1 cellular context compared by ENCODE assay signal in genomic region chr5:131533844-131534243, GRCh38.
TF ChIP-seq lines count a peak whose summit lies in the region.

No MANE protein-coding gene starts in this region.

TF ChIP-seq in GM12878, 131 proteins besides CTCF, POLR2A, EP300 and RAD21:
- no peak for TF ChIP-seq ZNF687 (IDR thresholded peaks at IDR 0.05)
- TF ChIP-seq IRF4 (IDR thresholded peaks at IDR 0.05; ENCODE audit: low read depth, low read length) = no peak
- no peak for TF ChIP-seq ZZZ3 (IDR thresholded peaks at IDR 0.05; ENCODE audit: control insufficient read depth, insufficient read length, low read depth)
- TF ChIP-seq RELB (IDR thresholded peaks at IDR 0.05; ENCODE audit: low read depth) = no peak
- TF ChIP-seq BRCA1 (IDR thresholded peaks at IDR 0.05; ENCODE audit: low read depth, low read length) = no peak
- no peak for TF ChIP-seq EGR1 (IDR thresholded peaks at IDR 0.05; ENCODE audit: borderline replicate concordance in 1 of 2, low read depth in 2 of 2, low read length in 2 of 2)
- no peak for TF ChIP-seq EED (IDR thresholded peaks at IDR 0.05; ENCODE audit: low read depth)
- no peak for TF ChIP-seq GABPA (IDR thresholded peaks at IDR 0.05; ENCODE audit: low read depth)
- no peak for TF ChIP-seq NR2C1 (IDR thresholded peaks at IDR 0.05)
